Comparison of ENCODE assay signal across 10 cellular contexts in the genomic region with DNA sequence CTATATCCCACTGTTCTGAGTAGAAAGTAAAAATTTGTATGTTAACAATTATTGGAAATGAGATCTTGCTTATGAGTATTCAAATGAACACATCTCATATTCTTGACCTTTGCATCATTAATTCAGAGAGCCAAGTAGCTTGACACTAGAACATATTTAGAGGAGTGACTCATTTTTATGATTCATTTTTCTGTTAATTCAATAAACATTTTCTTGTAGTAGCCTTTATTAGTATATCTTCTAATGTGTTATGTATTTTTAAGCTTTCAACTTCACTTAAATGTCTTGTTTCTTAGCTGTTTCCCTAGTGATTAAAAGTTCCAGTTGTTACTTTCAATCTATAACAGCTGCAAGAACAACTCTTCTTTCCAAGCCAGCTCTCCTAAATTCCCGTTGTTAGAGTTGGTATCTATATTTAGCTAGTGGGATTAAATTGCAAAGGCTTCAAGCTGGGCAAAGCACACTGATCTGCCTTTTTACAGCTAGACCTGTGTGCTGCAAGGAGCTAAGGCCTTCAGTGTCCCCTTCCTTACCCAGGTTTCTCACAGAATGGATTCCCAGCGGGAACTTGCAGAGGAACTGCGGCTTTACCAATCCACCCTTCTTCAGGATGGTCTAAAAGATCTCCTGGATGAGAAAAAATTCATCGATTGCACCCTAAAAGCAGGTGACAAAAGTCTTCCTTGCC. TPM values are rescaled to one million over a fixed set of nuclear protein-coding genes. Genes with fewer than 3 reads are reported as not detected.
DNase-seq lines count a peak whose midpoint lies in the region; ATAC-seq and TF ChIP-seq lines count a peak whose summit lies in the region.
"Had no signal": no experiment of that assay in that cellular context is flagged by ENCODE, and none has a peak within 500 bp of the region (broad histone marks: within the 10 kb centered on the region; RNA-seq: fewer than 3 reads in every experiment).

TSS of gene KLHL41 (plus strand) at position 473 of the 688 bp plus-strand sequence. CDS start at position 550, 77 bp downstream.

- no peak for TF ChIP-seq CTCF in PC-3 (conservative IDR thresholded peaks at IDR 0.05; ENCODE audit: low read depth, low read length)
- TF ChIP-seq CTCF in fibroblast of pulmonary artery (IDR thresholded peaks at IDR 0.05; ENCODE audit: low read length, missing control alignments) = no peak
- no peak for TF ChIP-seq CTCF in upper lobe of right lung (IDR thresholded peaks at IDR 0.05)
- no peak for TF ChIP-seq CTCF in natural killer cell (IDR thresholded peaks at IDR 0.05)

- H3K27me3 ChIP-seq in PC-3 (ENCODE audit: low read length) = no peaks in the 10 kb centered on the region
- H3K27me3 ChIP-seq in neuronal stem cell (ENCODE audit: control insufficient read depth in 3 of 3, insufficient read depth in 3 of 3, low read depth in 1 of 3, low read length in 3 of 3) = no peaks in the 10 kb centered on the region
- no peaks in the 10 kb centered on the region for H3K27me3 ChIP-seq in upper lobe of right lung

- BruUV-seq in PC-3 (replicated peaks; lab: Mats Ljungman, UMichigan) = no TSS peak

- peaks cover 3% of the 10 kb centered on the region for H3F3A ChIP-seq in PC-3 (ENCODE audit: low read length, unreplicated experiment)

- H3K18ac ChIP-seq in neuronal stem cell (ENCODE audit: low read length) = no peak within 1 kb of the TSS

- H4K20me1 ChIP-seq in PC-3 (ENCODE audit: low read length) = no peaks in the 10 kb centered on the region

- peak within 1 kb of the TSS; percentile 57 for H3K27ac ChIP-seq in PC-3 (ENCODE audit: low read length)
- no peak within 1 kb of the TSS for H3K27ac ChIP-seq in neuronal stem cell (replicated peaks; ENCODE audit: low read length)
- H3K27ac ChIP-seq in upper lobe of right lung = no peak within 1 kb of the TSS

- no peak within 1 kb of the TSS for H2BK5ac ChIP-seq in neuronal stem cell (ENCODE audit: low read length)

- H3K14ac ChIP-seq in neuronal stem cell (ENCODE audit: low read length) = no peak within 1 kb of the TSS

- no peaks in the 10 kb centered on the region for H3K36me3 Mint-ChIP-seq in natural killer cell

- CTCF ChIA-PET in PC-3 (lab: Charles Lee) = interaction anchor here (1.2 kb wide), 1 partner anchor 30 kb away, joined by 5 read pairs; the partner anchor contains the start of gene BBS5

- H3K79me1 ChIP-seq in neuronal stem cell (ENCODE audit: low read depth, low read length) = no peaks in the 10 kb centered on the region

- H3K27me3 Mint-ChIP-seq in natural killer cell (ENCODE audit: low read depth in 2 of 2) = peaks cover 0 to 3% of the 10 kb centered on the region in 2 donors
- H3K27me3 Mint-ChIP-seq: type B pancreatic cell had no signal

- ATAC-seq in PC-3 (peak; percentile 46), GM18519 (IDR thresholded peaks at IDR 0.05; ENCODE audit: low FRiP score, unreplicated experiment) (no peak), upper lobe of right lung (no peak), natural killer cell (no peak)

- H3K4ac ChIP-seq in neuronal stem cell (ENCODE audit: low read length) = no peak within 1 kb of the TSS

- no peak within 1 kb of the TSS for H3K4me3 ChIP-seq in PC-3 (ENCODE audit: low read length)
- no peak within 1 kb of the TSS for H3K4me3 ChIP-seq in fibroblast of pulmonary artery (replicated peaks; ENCODE audit: low read depth, low read length)
- no peak within 1 kb of the TSS for H3K4me3 ChIP-seq in neuronal stem cell (ENCODE audit: low read length in 2 of 2)
- no peak within 1 kb of the TSS for H3K4me3 ChIP-seq in upper lobe of right lung

- no peak within 1 kb of the TSS for H4K91ac ChIP-seq in neuronal stem cell (ENCODE audit: low read depth, low read length, poor library complexity)

- no peak within 1 kb of the TSS for H4K8ac ChIP-seq in neuronal stem cell (ENCODE audit: low read depth, low read length)

- WGBS in neuronal stem cell (ENCODE audit: extremely low coverage in 2 of 2, insufficient read length in 2 of 2, insufficient replicate concordance in 1 of 2), 2 donors = no CpG with 5 or more reads among the region's 4 CpGs

- no peak within 1 kb of the TSS for H2BK12ac ChIP-seq in neuronal stem cell (ENCODE audit: low read length)

- DNase-seq in ELR (ENCODE audit: low read depth) (peak; percentile 56), PC-3 (peak; percentile 71), fibroblast of pulmonary artery (ENCODE audit: low read depth) (peak; percentile 20), neuronal stem cell (ENCODE audit: low spot score) (no peak), Ammon's horn (ENCODE audit: low spot score) (no peak), upper lobe of right lung (no peak), natural killer cell (no peak)
- DNase-seq: aorta had no signal

- H3K9me2 ChIP-seq in PC-3 (replicated peaks; ENCODE audit: low read length) = no peaks in the 10 kb centered on the region

- no peak within 1 kb of the TSS for H2AK5ac ChIP-seq in neuronal stem cell (ENCODE audit: low read depth, low read length)

- peaks cover 53% of the 10 kb centered on the region for H3K4me1 ChIP-seq in PC-3 (ENCODE audit: insufficient read depth, low read length)
- peaks cover 3 to 15% of the 10 kb centered on the region in 2 donors for H3K4me1 ChIP-seq in neuronal stem cell (ENCODE audit: control insufficient read depth in 2 of 2, insufficient read depth in 1 of 2, low read depth in 1 of 2, low read length in 2 of 2)
- H3K4me1 ChIP-seq in upper lobe of right lung = peaks cover 4% of the 10 kb centered on the region

- H3K23ac ChIP-seq in neuronal stem cell (ENCODE audit: low read depth, low read length, poor library complexity) = no peak within 1 kb of the TSS

- peak within 1 kb of the TSS; percentile 72 for H3K4me2 ChIP-seq in PC-3 (ENCODE audit: low read length)
- H3K4me2 ChIP-seq in neuronal stem cell (ENCODE audit: insufficient read depth, low read length, poor library complexity, severe bottlenecking) = no peak within 1 kb of the TSS

- H2BK15ac ChIP-seq in neuronal stem cell (ENCODE audit: low read length) = no peak within 1 kb of the TSS

- no peaks in the 10 kb centered on the region for H3K79me2 ChIP-seq in PC-3 (ENCODE audit: low read length)

- POLR2A ChIA-PET in PC-3 (lab: Charles Lee; ENCODE audit: unreplicated experiment) = no interaction called here

- H3K36me3 ChIP-seq in PC-3 (ENCODE audit: low read depth, low read length) (no peaks in the 10 kb centered on the region), neuronal stem cell (replicated peaks in 1 of 2; ENCODE audit: control insufficient read depth in 2 of 2, insufficient read depth in 2 of 2, low read length in 2 of 2) (no peaks in the 10 kb centered on the region), upper lobe of right lung (no peaks in the 10 kb centered on the region)

- H3K4me3 Mint-ChIP-seq in natural killer cell = no peak within 1 kb of the TSS
- H3K4me3 Mint-ChIP-seq: type B pancreatic cell had no signal

- no peak within 1 kb of the TSS for H3K27ac Mint-ChIP-seq in natural killer cell

- no peaks in the 10 kb centered on the region for H3K4me1 Mint-ChIP-seq in natural killer cell

- intact Hi-C loops in PC-3 (cut with micrococcal nuclease) = no loop called here
- intact Hi-C loops in upper lobe of right lung (cut with DNase I) = no loop called here
- intact Hi-C loops in natural killer cell (cut with micrococcal nuclease) = no loop called here

- H3K9ac ChIP-seq in PC-3 (ENCODE audit: low read length) = no peak within 1 kb of the TSS
- no peak within 1 kb of the TSS for H3K9ac ChIP-seq in neuronal stem cell (ENCODE audit: low read depth, low read length, poor library complexity)

- H3K9me3 ChIP-seq in PC-3 (ENCODE audit: low read length) (no peaks in the 10 kb centered on the region), neuronal stem cell (replicated peaks in 1 of 2; ENCODE audit: control insufficient read depth in 2 of 2, insufficient read depth in 1 of 2, low read depth in 1 of 2, low read length in 2 of 2) (no peaks in the 10 kb centered on the region), upper lobe of right lung (no peaks in the 10 kb centered on the region)

- no peak within 1 kb of the TSS for H2AFZ ChIP-seq in PC-3 (ENCODE audit: low read length)
- peak within 1 kb of the TSS; percentile 31 for H2AFZ ChIP-seq in neuronal stem cell (ENCODE audit: low read length)

- no peaks in the 10 kb centered on the region for H3K9me3 Mint-ChIP-seq in natural killer cell

- H2BK120ac ChIP-seq in neuronal stem cell (ENCODE audit: low read depth, low read length) = no peak within 1 kb of the TSS

RNA-seq across cellular contexts. Expression of gene KLHL41, which starts in this region (rescaled TPM):
- total RNA-seq in PC-3 (2014; rRNA removed) = 0.07 and 0.12 TPM in 2 replicates
- 0.45 TPM for polyA plus RNA-seq in neuronal stem cell (2013, experiment 1 of 2)
- polyA plus RNA-seq in neuronal stem cell (2013, experiment 2 of 2) = 0.44 TPM
- total RNA-seq in upper lobe of right lung = 0.61 TPM
- total RNA-seq in natural killer cell = not detected

Comparison
In these comparisons a context has a peak if more than half of its experiments do, and no peak if none do; other contexts are left out.
1. Peak in DNase-seq, ATAC-seq, H3K27ac ChIP-seq and H3K4me2 ChIP-seq in PC-3; RNA of the gene not detected or under 1 TPM.
2. DNase-seq: peak in ELR (single experiment) and fibroblast of pulmonary artery (single experiment); none in neuronal stem cell (single experiment), Ammon's horn (single experiment), upper lobe of right lung (single experiment) and natural killer cell (single experiment).